1 cellular context compared by ENCODE assay signal in the genomic region with DNA sequence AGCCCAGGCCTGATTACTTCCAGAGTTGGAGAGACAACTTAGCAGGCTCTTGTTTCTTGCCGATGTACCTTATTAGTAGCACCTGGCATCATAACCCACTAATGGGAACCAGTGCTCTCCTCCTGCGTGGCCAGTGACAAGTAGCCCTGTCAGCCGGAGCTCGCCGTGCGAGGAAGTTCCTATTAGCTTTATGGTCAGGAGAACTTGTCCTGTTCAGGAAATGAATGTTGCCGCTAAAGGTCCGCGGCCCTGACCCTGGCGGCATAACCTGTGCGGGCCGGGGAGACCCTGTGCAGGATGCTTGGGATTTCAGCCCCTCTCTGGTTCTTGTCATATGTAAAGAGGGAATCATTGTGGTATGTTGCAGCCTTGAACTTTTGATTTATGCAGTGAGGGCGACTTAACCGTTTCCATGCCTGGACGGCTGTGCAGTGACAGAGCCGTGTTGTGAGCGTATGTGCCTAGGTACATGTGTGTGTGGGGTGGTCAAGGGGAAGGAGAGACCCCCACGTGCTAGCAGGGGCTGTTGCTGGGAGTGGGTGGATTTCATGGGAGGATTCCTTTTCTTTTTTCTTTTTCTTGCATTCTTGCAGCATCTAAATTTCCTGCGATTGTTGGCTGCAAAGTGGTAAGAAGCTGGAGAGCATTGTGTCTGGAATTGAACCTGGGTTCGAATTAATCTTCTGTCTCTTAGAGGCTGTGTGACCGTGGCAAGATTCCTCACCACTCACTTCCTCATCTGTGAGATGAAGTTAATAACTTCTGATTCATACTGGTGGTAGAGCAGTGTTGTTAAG.
TF ChIP-seq lines count a peak whose summit lies in the region.

No MANE protein-coding gene starts in this region.

TF ChIP-seq in H1, 55 proteins besides CTCF, POLR2A, EP300 and RAD21:
- TF ChIP-seq ZNF274 (IDR thresholded peaks at IDR 0.05; ENCODE audit: borderline replicate concordance, extremely low read depth, low read length) (no peak), TAF7 (optimal IDR thresholded peaks at IDR 0.05; ENCODE audit: borderline replicate concordance, low read depth, low read length) (no peak), KDM1A (IDR thresholded peaks at IDR 0.05; ENCODE audit: borderline replicate concordance, low read length) (no peak), FOSL1 (IDR thresholded peaks at IDR 0.05; ENCODE audit: insufficient read depth, low read depth, low read length) (no peak), RBBP5 (IDR thresholded peaks at IDR 0.05; ENCODE audit: borderline replicate concordance, low read depth, low read length) (no peak), NRF1 (IDR thresholded peaks at IDR 0.05; ENCODE audit: low read depth, low read length) (no peak), TAF1 (IDR thresholded peaks at IDR 0.05; ENCODE audit: low read depth, low read length) (no peak)
